26 cellular contexts compared by ENCODE assay signal in genomic region chr7:3151784-3152183, GRCh38.
DNase-seq lines count a peak whose midpoint lies in the region; ATAC-seq and TF ChIP-seq lines count a peak whose summit lies in the region.
"Had no signal": no experiment of that assay in that cellular context is flagged by ENCODE, and none has a peak within 500 bp of the region (broad histone marks: within the 10 kb centered on the region; RNA-seq: fewer than 3 reads in every experiment).

No MANE protein-coding gene starts in this region.

- H3K36me3 ChIP-seq in BLaER1 = no peaks in the 10 kb centered on the region
- H3K36me3 ChIP-seq: Peyer's patch had no signal

- H4K20me1 ChIP-seq in BLaER1 = no peaks in the 10 kb centered on the region

- peak overlapping the region; percentile 85 for H3K4me2 ChIP-seq in BLaER1
- H3K4me2 ChIP-seq: GM23338, SK-N-SH had no signal

- peak; percentile 33 for ATAC-seq in activated B cell treated with CpG ODN at 0.5 μM for 24 hours (ENCODE audit: low read depth)
- no peak for ATAC-seq in stimulated activated memory B cell treated with anti-CD40 and anti-IgM and Interleukin-4, amounts not matched to agents 10 μg/mL and 1 μg/mL and 100 μg/mL, for 72 hours
- no peak for ATAC-seq in Right ventricle myocardium inferior
- ATAC-seq: CD8-positive, alpha-beta T cell; GM23338; T-helper 17 cell had no signal

- H3K4me3 ChIP-seq in BLaER1 = no peak overlapping the region
- H3K4me3 ChIP-seq: GM23338, Peyer's patch had no signal

- no peaks in the 10 kb centered on the region for H3K36me3 Mint-ChIP-seq in activated B cell treated with CpG ODN at 0.5 μM for 24 hours (ENCODE audit: low read depth)
- no peaks in the 10 kb centered on the region for H3K36me3 Mint-ChIP-seq in stimulated activated memory B cell treated with anti-CD40 and anti-IgM and Interleukin-4, amounts not matched to agents 10 μg/mL and 1 μg/mL and 100 μg/mL, for 72 hours
- H3K36me3 Mint-ChIP-seq: CD8-positive, alpha-beta T cell had no signal

- H3K27me3 ChIP-seq in BLaER1 = no peaks in the 10 kb centered on the region
- H3K27me3 ChIP-seq: Peyer's patch had no signal

- TF ChIP-seq CTCF in activated B cell treated with CpG ODN at 0.5 μM for 24 hours (IDR thresholded peaks at IDR 0.05) = no peak

- POLR2A ChIA-PET in activated B cell treated with CpG ODN at 0.5 μM for 24 hours (lab: Charles Lee) = interaction anchor here (1.0 kb wide), 1 partner anchor 84 kb away, joined by 3 read pairs; no protein-coding TSS in a partner anchor

- no peaks in the 10 kb centered on the region for H3K9me3 ChIP-seq in BLaER1
- H3K9me3 ChIP-seq: Caco-2, Peyer's patch, SK-N-SH had no signal

- peak; percentile 14 for DNase-seq in MV-4-11 (lab: John Stamatoyannopoulos, UW)
- no peak for DNase-seq in activated B cell treated with CpG ODN at 0.5 μM for 24 hours
- DNase-seq in Right ventricle myocardium inferior (ENCODE audit: missing footprints) = no peak
- no peak for DNase-seq in NCI-H748 (lab: John Stamatoyannopoulos, UW; ENCODE audit: unreplicated experiment)
- no peak for DNase-seq in T1000 (lab: John Stamatoyannopoulos, UW)
- DNase-seq: Caco-2; CD8-positive, alpha-beta T cell; DMS79; GF-D8; H9; HFFc6; Karpas-422; NCI-H1048; NCI-H1417; NCI-H1694; NCI-H2029 treated with DMSO at 0.1 percent for 48 hours; NCI-H446 treated with DMSO at 0.1 percent for 48 hours; NCI-H526; OCI-M1; Peyer's patch; SK-N-SH; T-helper 17 cell had no signal

- intact Hi-C loops in activated B cell treated with CpG ODN at 0.5 μM for 24 hours (cut with micrococcal nuclease) (loop anchor here (5.0 kb wide), 1 partner anchor 199 kb away; no protein-coding TSS in a partner anchor), Right ventricle myocardium inferior (cut with DNase I) (no loop called here)

- peaks cover 41% of the 10 kb centered on the region for H3K4me1 Mint-ChIP-seq in activated B cell treated with CpG ODN at 0.5 μM for 24 hours
- peaks cover 46% of the 10 kb centered on the region for H3K4me1 Mint-ChIP-seq in stimulated activated memory B cell treated with anti-CD40 and anti-IgM and Interleukin-4, amounts not matched to agents 10 μg/mL and 1 μg/mL and 100 μg/mL, for 72 hours

- H3K9me3 Mint-ChIP-seq in activated B cell treated with CpG ODN at 0.5 μM for 24 hours = no peaks in the 10 kb centered on the region
- H3K9me3 Mint-ChIP-seq in stimulated activated memory B cell treated with anti-CD40 and anti-IgM and Interleukin-4, amounts not matched to agents 10 μg/mL and 1 μg/mL and 100 μg/mL, for 72 hours = no peaks in the 10 kb centered on the region
- H3K9me3 Mint-ChIP-seq: CD8-positive, alpha-beta T cell had no signal

- CTCF ChIA-PET in activated B cell treated with CpG ODN at 0.5 μM for 24 hours (lab: Charles Lee) = interaction anchor here (0.9 to 1.6 kb wide), 3 partner anchors 86 to 287 kb away, joined by 3 to 4 read pairs (median 3); no protein-coding TSS in a partner anchor

- H3K27ac ChIP-seq in BLaER1 = peak overlapping the region; percentile 39; the same call in 1 of the 2 replicates
- H3K27ac ChIP-seq: C4-2B, Peyer's patch had no signal

- peak overlapping the region; percentile 0 for H3K4me3 Mint-ChIP-seq in activated B cell treated with CpG ODN at 0.5 μM for 24 hours
- H3K4me3 Mint-ChIP-seq in stimulated activated memory B cell treated with anti-CD40 and anti-IgM and Interleukin-4, amounts not matched to agents 10 μg/mL and 1 μg/mL and 100 μg/mL, for 72 hours = peak overlapping the region; percentile 7
- H3K4me3 Mint-ChIP-seq: CD8-positive, alpha-beta T cell; GM23338; H9; HFFc6; T-helper 17 cell had no signal

- H3K27ac Mint-ChIP-seq in activated B cell treated with CpG ODN at 0.5 μM for 24 hours = no peak overlapping the region
- peak overlapping the region; percentile 68 for H3K27ac Mint-ChIP-seq in stimulated activated memory B cell treated with anti-CD40 and anti-IgM and Interleukin-4, amounts not matched to agents 10 μg/mL and 1 μg/mL and 100 μg/mL, for 72 hours
- H3K27ac Mint-ChIP-seq: CD8-positive, alpha-beta T cell; GM23338; HFFc6 had no signal

- H3K4me1 ChIP-seq in BLaER1 = peaks cover 80% of the 10 kb centered on the region
- H3K4me1 ChIP-seq: Caco-2, Peyer's patch had no signal

- H3K27me3 Mint-ChIP-seq in activated B cell treated with CpG ODN at 0.5 μM for 24 hours = peaks cover 3% of the 10 kb centered on the region
- no peaks in the 10 kb centered on the region for H3K27me3 Mint-ChIP-seq in stimulated activated memory B cell treated with anti-CD40 and anti-IgM and Interleukin-4, amounts not matched to agents 10 μg/mL and 1 μg/mL and 100 μg/mL, for 72 hours

- no peak overlapping the region for H3K9ac ChIP-seq in BLaER1
- H3K9ac ChIP-seq: SK-N-SH had no signal
